Comparison of ENCODE assay signal across 14 cellular contexts in the genomic region with DNA sequence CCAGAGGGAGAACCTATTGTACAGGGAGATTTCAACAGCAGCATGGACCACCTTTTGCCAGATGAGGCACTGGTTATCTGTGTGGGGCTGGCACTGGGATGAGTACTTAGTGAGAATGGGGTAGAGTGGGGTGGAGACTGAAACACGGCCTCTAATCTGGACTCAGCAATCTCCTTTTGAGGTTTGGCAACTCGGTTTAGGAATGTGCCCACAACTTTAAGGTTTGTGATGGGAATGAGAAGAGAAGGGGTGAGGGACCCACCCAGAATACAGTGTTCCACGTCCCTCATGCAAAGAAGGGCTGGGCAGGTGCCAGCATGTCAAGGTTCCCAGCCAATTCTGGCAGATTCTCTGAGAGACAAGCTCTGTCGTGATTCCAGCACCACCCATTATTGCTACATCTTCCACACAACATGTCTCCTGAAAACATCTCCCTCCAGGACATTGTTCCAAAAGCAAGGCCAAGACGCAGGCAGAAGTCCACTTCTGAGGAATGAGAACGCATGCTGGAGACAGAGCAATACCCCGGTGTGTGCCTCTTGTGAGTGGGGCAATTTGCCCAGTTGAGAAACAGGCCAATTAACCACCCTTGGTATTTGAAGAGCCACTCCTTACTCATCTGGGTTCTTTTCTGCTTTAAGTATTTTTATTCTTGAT. TPM values are rescaled to one million over a fixed set of nuclear protein-coding genes. Genes with fewer than 3 reads are reported as not detected.
A peak's percentile ranks its signal among the peaks of the same experiment; 100 is the strongest.
DNase-seq lines count a peak whose midpoint lies in the region; ATAC-seq and TF ChIP-seq lines count a peak whose summit lies in the region.
"Had no signal": no experiment of that assay in that cellular context is flagged by ENCODE, and none has a peak within 500 bp of the region (broad histone marks: within the 10 kb centered on the region; RNA-seq: fewer than 3 reads in every experiment).

No MANE protein-coding gene starts in this region.

- peaks cover 11% of the 10 kb centered on the region for H3K9me3 Mint-ChIP-seq in activated CD4-positive, alpha-beta T cell treated with anti-CD3 and anti-CD28 coated beads for 36 hours (ENCODE audit: low read depth)
- H3K9me3 Mint-ChIP-seq: neural progenitor cell had no signal

- DNase-seq in DMS79 (lab: John Stamatoyannopoulos, UW), result peak; percentile 24
- peak; percentile 72 for DNase-seq in RWPE2 (ENCODE audit: low spot score)
- peak; percentile 57 for DNase-seq in fibroblast of peridontal ligament (ENCODE audit: extremely low read depth)
- DNase-seq in sciatic nerve (ENCODE audit: low spot score), result peak; percentile 82
- DNase-seq in activated CD4-positive, alpha-beta T cell treated with anti-CD3 and anti-CD28 coated beads for 36 hours, result no peak
- no peak for DNase-seq in DMS153 treated with DMSO at 0.1 percent for 48 hours (lab: John Stamatoyannopoulos, UW; ENCODE audit: unreplicated experiment)
- DNase-seq: activated naive CD8-positive, alpha-beta T cell treated with anti-CD3 and anti-CD28 coated beads, Interleukin-2, amount 10 ng/mL, durations not matched to agents 7 days and 5 days; COR-L47; NCI-H1417; stimulated activated naive CD8-positive, alpha-beta T cell treated with anti-CD3 and anti-CD28 coated beads, Interleukin-15, amount 100 ng/mL, for 72 hours had no signal

- peak overlapping the region; percentile 63 for H3K27ac ChIP-seq in RWPE2 (ENCODE audit: poor library complexity, severe bottlenecking)
- H3K27ac ChIP-seq: neural progenitor cell had no signal

- no peaks in the 10 kb centered on the region for H3K36me3 ChIP-seq in RWPE2 (ENCODE audit: low read depth)
- H3K36me3 ChIP-seq: neural progenitor cell had no signal

- no peaks in the 10 kb centered on the region for H3K9me3 ChIP-seq in RWPE2 (ENCODE audit: severe bottlenecking)

- no peaks in the 10 kb centered on the region for H3K36me3 Mint-ChIP-seq in activated CD4-positive, alpha-beta T cell treated with anti-CD3 and anti-CD28 coated beads for 36 hours (ENCODE audit: low read depth)
- H3K36me3 Mint-ChIP-seq: activated naive CD8-positive, alpha-beta T cell treated with anti-CD3 and anti-CD28 coated beads, Interleukin-2, amount 10 ng/mL, durations not matched to agents 7 days and 5 days; neural progenitor cell had no signal

- H3K27me3 ChIP-seq in RWPE2 (ENCODE audit: insufficient read depth, poor library complexity, severe bottlenecking), result no peaks in the 10 kb centered on the region
- H3K27me3 ChIP-seq: neural progenitor cell had no signal

- POLR2A ChIA-PET in activated CD4-positive, alpha-beta T cell treated with anti-CD3 and anti-CD28 coated beads for 36 hours (lab: Charles Lee), result no interaction called here

- no peak overlapping the region for H3K27ac Mint-ChIP-seq in activated CD4-positive, alpha-beta T cell treated with anti-CD3 and anti-CD28 coated beads for 36 hours
- H3K27ac Mint-ChIP-seq: activated naive CD8-positive, alpha-beta T cell treated with anti-CD3 and anti-CD28 coated beads, Interleukin-2, amount 10 ng/mL, durations not matched to agents 7 days and 5 days; neural progenitor cell; stimulated activated naive CD8-positive, alpha-beta T cell treated with anti-CD3 and anti-CD28 coated beads, Interleukin-15, amount 100 ng/mL, for 72 hours had no signal

- peaks cover 5% of the 10 kb centered on the region for H3K4me1 Mint-ChIP-seq in activated CD4-positive, alpha-beta T cell treated with anti-CD3 and anti-CD28 coated beads for 36 hours
- H3K4me1 Mint-ChIP-seq: activated naive CD8-positive, alpha-beta T cell treated with anti-CD3 and anti-CD28 coated beads, Interleukin-2, amount 10 ng/mL, durations not matched to agents 7 days and 5 days; neural progenitor cell; stimulated activated naive CD8-positive, alpha-beta T cell treated with anti-CD3 and anti-CD28 coated beads, Interleukin-15, amount 100 ng/mL, for 72 hours had no signal

- CTCF ChIA-PET in activated CD4-positive, alpha-beta T cell treated with anti-CD3 and anti-CD28 coated beads for 36 hours (lab: Charles Lee), result interaction anchor here (0.6 kb wide), 1 partner anchor 26 kb away, joined by 3 read pairs; no protein-coding TSS in a partner anchor

- intact Hi-C loops in sciatic nerve (cut with DNase I), result no loop called here
- intact Hi-C loops in activated CD4-positive, alpha-beta T cell treated with anti-CD3 and anti-CD28 coated beads for 36 hours (cut with DNase I, micrococcal nuclease), result no loop called here

- TF ChIP-seq CTCF in RWPE2 (IDR thresholded peaks at IDR 0.05; ENCODE audit: poor library complexity, severe bottlenecking), result peak; percentile 31

- H3K4me3 ChIP-seq in RWPE2 (ENCODE audit: severe bottlenecking), result no peak overlapping the region
- H3K4me3 ChIP-seq: neural progenitor cell had no signal

- peaks cover 12% of the 10 kb centered on the region for H3K4me1 ChIP-seq in RWPE2 (ENCODE audit: insufficient read depth, poor library complexity, severe bottlenecking)
- H3K4me1 ChIP-seq: neural progenitor cell had no signal

- ATAC-seq in RWPE2 (ENCODE audit: low read depth) (peak; percentile 83), sciatic nerve (peak; percentile 94), GM19397 (IDR thresholded peaks at IDR 0.05; ENCODE audit: unreplicated experiment) (no peak), HG02759 (IDR thresholded peaks at IDR 0.05; ENCODE audit: unreplicated experiment) (no peak)
- ATAC-seq in activated CD4-positive, alpha-beta T cell treated with anti-CD3 and anti-CD28 coated beads for 36 hours, result no peak
- ATAC-seq: stimulated activated naive CD8-positive, alpha-beta T cell treated with anti-CD3 and anti-CD28 coated beads, Interleukin-15, amount 100 ng/mL, for 72 hours had no signal

- H3K4me3 Mint-ChIP-seq in activated CD4-positive, alpha-beta T cell treated with anti-CD3 and anti-CD28 coated beads for 36 hours, result no peak overlapping the region
- H3K4me3 Mint-ChIP-seq: activated naive CD8-positive, alpha-beta T cell treated with anti-CD3 and anti-CD28 coated beads, Interleukin-2, amount 10 ng/mL, durations not matched to agents 7 days and 5 days; neural progenitor cell; stimulated activated naive CD8-positive, alpha-beta T cell treated with anti-CD3 and anti-CD28 coated beads, Interleukin-15, amount 100 ng/mL, for 72 hours had no signal

- no peaks in the 10 kb centered on the region for H3K27me3 Mint-ChIP-seq in activated CD4-positive, alpha-beta T cell treated with anti-CD3 and anti-CD28 coated beads for 36 hours
- H3K27me3 Mint-ChIP-seq: stimulated activated naive CD8-positive, alpha-beta T cell treated with anti-CD3 and anti-CD28 coated beads, Interleukin-15, amount 100 ng/mL, for 72 hours had no signal

RNA-seq across cellular contexts. Expression of gene CCR4, which starts 37.5 kb away (rescaled TPM):
- total RNA-seq in sciatic nerve, result 0.27 TPM
- 10 to 100 TPM; 62.2 to 69.7 TPM for total RNA-seq in activated CD4-positive, alpha-beta T cell treated with anti-CD3 and anti-CD28 coated beads for 36 hours
- total RNA-seq: kidney epithelial cell had no signal

Comparison
In these comparisons a context has a peak if more than half of its experiments do, and no peak if none do; other contexts are left out.
1. DNase-seq: peak in DMS79 (single experiment), RWPE2 (single experiment), fibroblast of peridontal ligament (single experiment) and sciatic nerve (single experiment); none in activated CD4-positive, alpha-beta T cell treated with anti-CD3 and anti-CD28 coated beads for 36 hours (single experiment) and DMS153 treated with DMSO at 0.1 percent for 48 hours (single experiment).
2. ATAC-seq: peak in RWPE2 (single experiment) and sciatic nerve (single experiment); none in activated CD4-positive, alpha-beta T cell treated with anti-CD3 and anti-CD28 coated beads for 36 hours (single experiment), GM19397 (single experiment) and HG02759 (single experiment).
3. RNA of gene CCR4, which starts 37.5 kb away (total RNA-seq): 62.2 to 69.7 TPM in activated CD4-positive, alpha-beta T cell treated with anti-CD3 and anti-CD28 coated beads for 36 hours; 0.27 TPM in sciatic nerve (single experiment); every median in the first group is over 10 times any median in the second.